8 cellular contexts compared by ENCODE assay signal in the genomic region with DNA sequence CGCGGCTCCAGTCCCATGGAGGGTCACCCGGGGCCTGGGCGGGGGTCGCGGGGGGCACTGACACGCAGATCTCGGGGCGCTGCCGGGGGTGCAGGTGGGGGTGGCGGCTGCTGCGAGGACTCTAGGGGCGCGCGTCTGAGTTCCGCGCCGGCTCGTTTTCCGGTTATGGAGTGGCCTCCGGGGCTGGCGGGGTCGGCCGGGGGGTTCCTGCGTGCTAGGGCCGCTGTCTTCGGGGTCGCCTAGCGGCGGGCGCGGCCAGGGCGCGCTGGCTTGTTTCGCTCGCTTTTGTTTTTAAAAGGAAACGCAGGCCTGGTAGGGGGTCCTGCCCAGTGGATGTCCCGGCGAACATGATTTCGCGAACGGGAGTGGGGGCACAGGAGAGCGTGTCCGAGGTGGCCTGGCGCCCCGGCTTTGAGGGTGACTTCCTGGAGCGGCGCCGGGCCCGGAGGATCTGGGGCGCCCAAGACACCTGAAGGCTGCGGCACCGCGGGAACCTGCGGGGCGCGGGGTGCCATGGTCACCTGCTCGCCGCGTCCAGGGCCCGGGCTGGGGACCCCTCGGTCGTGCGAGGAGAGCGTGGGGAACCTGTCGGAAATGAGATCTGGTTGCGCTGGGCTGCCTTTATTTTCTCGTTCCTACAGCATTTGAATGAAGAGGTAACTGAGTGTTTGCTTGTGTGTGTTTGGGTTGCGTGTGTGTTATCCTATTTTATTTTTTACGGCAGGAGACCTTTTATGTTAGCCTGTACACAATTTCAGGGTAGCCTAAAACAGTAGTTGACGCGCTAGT. TPM values are rescaled to one million over a fixed set of nuclear protein-coding genes. Genes with fewer than 3 reads are reported as not detected.
DNase-seq lines count a peak whose midpoint lies in the region; ATAC-seq lines count a peak whose summit lies in the region.

No MANE protein-coding gene starts in this region.

- peak overlapping the region; percentile 95 to 99 (median 97) for H3K9ac ChIP-seq in BLaER1 treated with 17β-estradiol and CSF1 and Interleukin-3, amounts not matched to agents 10 nM and 100 nM

- peak; percentile 47 for DNase-seq in activated CD8-positive, alpha-beta memory T cell treated with anti-CD3 and anti-CD28 coated beads, Interleukin-2, amount 50 U/mL, for 4 hours
- DNase-seq in COR-L47 (lab: John Stamatoyannopoulos, UW), result no peak

- peaks cover 17 to 41% (median 37%) of the 10 kb centered on the region in 11 experiments for H3K36me3 ChIP-seq in BLaER1 treated with 17β-estradiol and CSF1 and Interleukin-3, amounts not matched to agents 10 nM and 100 nM
- H3K36me3 ChIP-seq in KOPT-K1 (ENCODE audit: insufficient read depth, low read length) (peaks cover 51% of the 10 kb centered on the region), esophagus (ENCODE audit: control insufficient read depth in 2 of 2, insufficient read depth in 2 of 2, low read length in 1 of 2) (peaks cover 0 to 3% of the 10 kb centered on the region in 2 donors), neuron (ENCODE audit: insufficient read depth, low read length) (no peaks in the 10 kb centered on the region)

- H3K27ac ChIP-seq in BLaER1 treated with 17β-estradiol and CSF1 and Interleukin-3, amounts not matched to agents 10 nM and 100 nM, result peak overlapping the region; percentile 93 to 98 (median 96)
- H3K27ac ChIP-seq in KOPT-K1 (ENCODE audit: low read depth, low read length, poor library complexity, severe bottlenecking) (peak overlapping the region; percentile 89), esophagus (ENCODE audit: low read depth in 2 of 2, low read length in 1 of 2) (peak overlapping the region; percentile 96 to 97)

- no peaks in the 10 kb centered on the region for H3K27me3 ChIP-seq in BLaER1 treated with 17β-estradiol and CSF1 and Interleukin-3, amounts not matched to agents 10 nM and 100 nM
- H3K27me3 ChIP-seq in esophagus (ENCODE audit: control insufficient read depth in 1 of 2, insufficient read depth in 2 of 2, low read length in 2 of 2) (no peaks in the 10 kb centered on the region), neuron (ENCODE audit: insufficient read depth, low read length) (no peaks in the 10 kb centered on the region)

- peaks cover 40 to 56% (median 48%) of the 10 kb centered on the region in 10 experiments for H3K4me1 ChIP-seq in BLaER1 treated with 17β-estradiol and CSF1 and Interleukin-3, amounts not matched to agents 10 nM and 100 nM
- H3K4me1 ChIP-seq in esophagus (ENCODE audit: control insufficient read depth in 2 of 2, insufficient read depth in 2 of 2, low read length in 1 of 2) (peaks cover 0 to 4% of the 10 kb centered on the region in 2 donors), neuron (ENCODE audit: insufficient read depth, low read length) (peaks cover 16% of the 10 kb centered on the region)

- H3K4me2 ChIP-seq in BLaER1 treated with 17β-estradiol and CSF1 and Interleukin-3, amounts not matched to agents 10 nM and 100 nM, result peak overlapping the region; percentile 86 to 97 (median 93)

- H4K20me1 ChIP-seq in BLaER1 treated with 17β-estradiol and CSF1 and Interleukin-3, amounts not matched to agents 10 nM and 100 nM, result peaks cover 9 to 55% (median 52%) of the 10 kb centered on the region in 11 experiments; a peak in 20 of 22 replicates

- peak overlapping the region; percentile 96 for H2AFZ ChIP-seq in neuron (ENCODE audit: low read depth, low read length)

- H3K4me3 ChIP-seq in BLaER1 treated with 17β-estradiol and CSF1 and Interleukin-3, amounts not matched to agents 10 nM and 100 nM, result peak overlapping the region; percentile 86 to 99 (median 96)
- H3K4me3 ChIP-seq in esophagus (ENCODE audit: low read depth in 1 of 2, low read length in 2 of 2), result peak overlapping the region; percentile 75 to 93
- H3K4me3 ChIP-seq in neuron (ENCODE audit: low read length), result peak overlapping the region; percentile 70

- ATAC-seq in GM19467 (IDR thresholded peaks at IDR 0.05; ENCODE audit: unreplicated experiment), result peak; percentile 17
- ATAC-seq in GM18517 (IDR thresholded peaks at IDR 0.05; ENCODE audit: unreplicated experiment), result no peak

- 0 out of 22 replicates have a peak, but pooled peaks cover 0 to 5% (median 0%) of the 10 kb centered on the region in 11 experiments for H3K9me3 ChIP-seq in BLaER1 treated with 17β-estradiol and CSF1 and Interleukin-3, amounts not matched to agents 10 nM and 100 nM (replicated peaks in 1 of 11)
- H3K9me3 ChIP-seq in KOPT-K1 (ENCODE audit: insufficient read depth, low read length, poor library complexity, severe bottlenecking), result no peaks in the 10 kb centered on the region
- H3K9me3 ChIP-seq in esophagus (ENCODE audit: control insufficient read depth in 2 of 2, insufficient read depth in 1 of 2, low read depth in 1 of 2, low read length in 1 of 2), result no peaks in the 10 kb centered on the region
- H3K9me3 ChIP-seq in neuron (ENCODE audit: low read length), result no peaks in the 10 kb centered on the region

- 1% methylated on average over 66 to 72 of the region's 72 CpGs for WGBS in esophagus, 2 donors

RNA-seq across cellular contexts. Expression of a gene that starts 0.6 kb away (rescaled TPM):
- 10 to 100 TPM; 33.6 to 53.3 TPM for polyA plus RNA-seq in esophagus
